ENCODE assay signal across 8 cellular contexts in the genomic region with DNA sequence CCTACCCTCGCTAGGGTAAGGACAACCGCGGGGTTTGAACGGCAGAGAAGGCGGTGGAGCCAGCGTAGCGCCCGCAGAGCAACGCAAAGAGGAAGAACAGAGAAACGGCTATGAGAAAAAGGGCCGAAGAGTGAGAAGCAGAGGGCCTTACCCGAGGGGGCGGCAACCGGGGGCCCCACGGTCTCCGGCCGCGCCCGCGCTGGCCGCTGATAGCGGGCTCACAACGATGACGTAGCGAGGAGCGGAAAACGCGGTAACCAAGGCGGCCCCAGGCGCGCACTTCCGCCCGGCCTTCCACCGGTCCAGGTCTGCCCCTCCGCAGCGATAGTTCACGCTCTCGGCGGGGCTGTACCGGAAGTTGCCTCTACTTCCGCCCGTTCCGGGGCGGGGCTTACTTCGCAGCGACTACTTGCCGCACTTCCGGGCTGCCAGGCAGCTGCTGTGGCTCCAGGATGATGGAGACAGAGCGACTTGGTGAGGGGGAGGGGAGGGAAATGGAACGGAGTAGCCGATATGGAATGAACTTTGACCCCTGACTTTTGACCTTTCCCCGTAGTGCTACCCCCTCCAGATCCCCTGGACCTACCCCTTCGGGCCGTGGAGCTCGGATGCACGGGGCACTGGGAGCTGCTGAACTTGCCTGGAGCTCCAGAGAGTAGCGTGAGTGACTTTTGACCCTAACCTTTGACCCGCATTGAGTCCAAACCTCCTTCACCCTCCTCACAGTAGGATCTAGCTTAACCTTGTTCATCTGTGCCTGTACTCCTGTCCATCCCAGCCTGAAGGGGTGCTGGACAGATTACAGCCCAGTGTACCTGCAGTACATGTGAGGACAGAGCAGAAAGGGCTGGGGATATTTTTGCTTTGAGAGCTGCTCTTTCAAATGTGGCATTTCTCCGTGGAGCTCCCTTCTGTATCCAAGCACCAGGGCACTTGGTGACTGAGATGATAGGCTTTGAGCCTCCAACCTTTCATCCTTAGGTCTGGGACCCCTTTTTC. TPM values are rescaled to one million over a fixed set of nuclear protein-coding genes. Genes with fewer than 3 reads are reported as not detected.
A peak's percentile ranks its signal among the peaks of the same experiment; 100 is the strongest.
DNase-seq lines count a peak whose midpoint lies in the region; TF ChIP-seq lines count a peak whose summit lies in the region.

NELFE (minus strand) TSS at position 231 of the 999 bp plus-strand sequence. CDS start 525 bp downstream, outside the sequence.
SKIC2 (plus strand) TSS at position 435 of the 999 bp plus-strand sequence; CDS start at position 453, 18 bp downstream.

- in situ Hi-C loops in HAP-1 (cut with MboI; ENCODE audit: low sequenced_read_pairs), result no loop called here

- TF ChIP-seq POLR2A in stomach (IDR thresholded peaks at IDR 0.05), result peak in 1 of 4 donors; percentile 33

- H3K27me3 ChIP-seq in HAP-1 (ENCODE audit: low read depth), result no peaks in the 10 kb centered on the region
- H3K27me3 ChIP-seq in MM.1S (replicated peaks; ENCODE audit: insufficient read depth, low read length), result no peaks in the 10 kb centered on the region
- no peaks in the 10 kb centered on the region for H3K27me3 ChIP-seq in neural cell (ENCODE audit: insufficient read depth, low read depth, low read length)
- no peaks in the 10 kb centered on the region for H3K27me3 ChIP-seq in stomach

- peak within 1 kb of the TSS; percentile 88 for H3K4me3 ChIP-seq in HAP-1
- H3K4me3 ChIP-seq in MM.1S (ENCODE audit: low read length), result peak within 1 kb of the TSS; percentile 99
- H3K4me3 ChIP-seq in neural cell (ENCODE audit: low read length), result peak within 1 kb of the TSS; percentile 98
- H3K4me3 ChIP-seq in stomach, result peak within 1 kb of the TSS; percentile 69 to 97 (median 82)

- H3K4me1 ChIP-seq in ES-I3 (ENCODE audit: insufficient read depth, low read length) (peaks cover 4% of the 10 kb centered on the region; the same call in 1 of the 2 replicates), HAP-1 (peaks cover 11% of the 10 kb centered on the region), MM.1S (ENCODE audit: low read length) (peaks cover 15% of the 10 kb centered on the region), stomach (peaks cover 19 to 36% (median 27%) of the 10 kb centered on the region in 4 donors)

- H3F3A ChIP-seq in MM.1S (ENCODE audit: insufficient read depth, low read length) (no peaks in the 10 kb centered on the region), neural cell (ENCODE audit: insufficient read depth, low read length, poor library complexity, severe bottlenecking) (no peaks in the 10 kb centered on the region)

- H3K79me2 ChIP-seq in MM.1S (ENCODE audit: low read length), result peaks cover 40% of the 10 kb centered on the region
- H3K79me2 ChIP-seq in neural cell (replicated peaks; ENCODE audit: insufficient read depth, low read length), result peaks cover 24% of the 10 kb centered on the region

- H3K27ac ChIP-seq in MM.1S (ENCODE audit: low read length) (peak within 1 kb of the TSS; percentile 36; the same call in 1 of the 2 replicates), neural cell (ENCODE audit: low read length) (peak within 1 kb of the TSS; percentile 83), stomach (peak within 1 kb of the TSS; percentile 78 to 95 (median 90))

- no peak for TF ChIP-seq RAD21 in neural cell (conservative IDR thresholded peaks at IDR 0.05)

- H3K9ac ChIP-seq in ES-I3 (ENCODE audit: low read depth, low read length) (peak within 1 kb of the TSS; percentile 75), MM.1S (ENCODE audit: low read length) (peak within 1 kb of the TSS; percentile 94), neural cell (ENCODE audit: low read length) (peak within 1 kb of the TSS; percentile 94)

- H3K9me3 ChIP-seq in ES-I3 (ENCODE audit: control insufficient read depth, insufficient read depth, low read length), result no peaks in the 10 kb centered on the region
- H3K9me3 ChIP-seq in HAP-1, result no peaks in the 10 kb centered on the region
- H3K9me3 ChIP-seq in MM.1S (replicated peaks; ENCODE audit: insufficient read depth, low read length), result no peaks in the 10 kb centered on the region
- no peaks in the 10 kb centered on the region for H3K9me3 ChIP-seq in neural cell (ENCODE audit: low read length)
- H3K9me3 ChIP-seq in stomach, result no peaks in the 10 kb centered on the region

- TF ChIP-seq CTCF in MM.1S (IDR thresholded peaks at IDR 0.05; ENCODE audit: low read length) (no peak), neural cell (IDR thresholded peaks at IDR 0.05; ENCODE audit: poor library complexity, severe bottlenecking) (no peak), stomach (IDR thresholded peaks at IDR 0.05) (no peak)

- H3K9me2 ChIP-seq in MM.1S (replicated peaks; ENCODE audit: insufficient read depth, low read length), result no peaks in the 10 kb centered on the region
- no peaks in the 10 kb centered on the region for H3K9me2 ChIP-seq in neural cell (ENCODE audit: insufficient read depth, low read length)

- peak; percentile 92 to 98 for DNase-seq in HAP-1 (ENCODE audit: low spot score in 2 of 2)
- peak; percentile 99 for DNase-seq in MM.1S
- DNase-seq in SIG-M5 (lab: John Stamatoyannopoulos, UW), result peak; percentile 64
- peak; percentile 94 for DNase-seq in activated gamma-delta T cell (lab: John Stamatoyannopoulos, UW)
- DNase-seq in fibroblast of the conjunctiva (ENCODE audit: low read depth), result peak; percentile 96
- peak; percentile 99 for DNase-seq in stomach

- intact Hi-C loops in stomach (cut with DNase I; ENCODE audit: low total_unique reads), result no loop called here

- peaks cover 19% of the 10 kb centered on the region for H3K36me3 ChIP-seq in ES-I3 (ENCODE audit: insufficient read depth, low read length)
- H3K36me3 ChIP-seq in HAP-1 (replicated peaks), result peaks cover 59% of the 10 kb centered on the region
- 0 out of 2 replicates have a peak, but pooled peaks cover 2% of the 10 kb centered on the region for H3K36me3 ChIP-seq in MM.1S (replicated peaks; ENCODE audit: insufficient read depth, low read length)
- H3K36me3 ChIP-seq in neural cell (ENCODE audit: insufficient read depth, low read length), result no peaks in the 10 kb centered on the region
- peaks cover 58 to 73% (median 72%) of the 10 kb centered on the region in 4 donors for H3K36me3 ChIP-seq in stomach

- peak; percentile 66 for TF ChIP-seq EP300 in neural cell (conservative IDR thresholded peaks at IDR 0.05; ENCODE audit: poor library complexity, severe bottlenecking)
- TF ChIP-seq EP300 in stomach (IDR thresholded peaks at IDR 0.05), result peak; percentile 44

- H4K20me1 ChIP-seq in MM.1S (ENCODE audit: insufficient read depth, low read length) (no peaks in the 10 kb centered on the region), neural cell (ENCODE audit: insufficient read depth) (no peaks in the 10 kb centered on the region)

- WGBS in stomach, 5 donors, result 0 to 2% (median 0%) methylated on average over 54 to 59 of the region's 59 CpGs

- H2AFZ ChIP-seq in MM.1S (ENCODE audit: low read length) (peak within 1 kb of the TSS; percentile 97), neural cell (ENCODE audit: low read depth, low read length) (peak within 1 kb of the TSS; percentile 70)

- H3K4me2 ChIP-seq in MM.1S (ENCODE audit: low read depth, low read length) (peak within 1 kb of the TSS; percentile 93), neural cell (ENCODE audit: low read length) (peak within 1 kb of the TSS; percentile 89)

TF ChIP-seq in neural cell, 6 proteins besides CTCF, POLR2A, EP300 and RAD21:
- TF ChIP-seq, protein P1, sequence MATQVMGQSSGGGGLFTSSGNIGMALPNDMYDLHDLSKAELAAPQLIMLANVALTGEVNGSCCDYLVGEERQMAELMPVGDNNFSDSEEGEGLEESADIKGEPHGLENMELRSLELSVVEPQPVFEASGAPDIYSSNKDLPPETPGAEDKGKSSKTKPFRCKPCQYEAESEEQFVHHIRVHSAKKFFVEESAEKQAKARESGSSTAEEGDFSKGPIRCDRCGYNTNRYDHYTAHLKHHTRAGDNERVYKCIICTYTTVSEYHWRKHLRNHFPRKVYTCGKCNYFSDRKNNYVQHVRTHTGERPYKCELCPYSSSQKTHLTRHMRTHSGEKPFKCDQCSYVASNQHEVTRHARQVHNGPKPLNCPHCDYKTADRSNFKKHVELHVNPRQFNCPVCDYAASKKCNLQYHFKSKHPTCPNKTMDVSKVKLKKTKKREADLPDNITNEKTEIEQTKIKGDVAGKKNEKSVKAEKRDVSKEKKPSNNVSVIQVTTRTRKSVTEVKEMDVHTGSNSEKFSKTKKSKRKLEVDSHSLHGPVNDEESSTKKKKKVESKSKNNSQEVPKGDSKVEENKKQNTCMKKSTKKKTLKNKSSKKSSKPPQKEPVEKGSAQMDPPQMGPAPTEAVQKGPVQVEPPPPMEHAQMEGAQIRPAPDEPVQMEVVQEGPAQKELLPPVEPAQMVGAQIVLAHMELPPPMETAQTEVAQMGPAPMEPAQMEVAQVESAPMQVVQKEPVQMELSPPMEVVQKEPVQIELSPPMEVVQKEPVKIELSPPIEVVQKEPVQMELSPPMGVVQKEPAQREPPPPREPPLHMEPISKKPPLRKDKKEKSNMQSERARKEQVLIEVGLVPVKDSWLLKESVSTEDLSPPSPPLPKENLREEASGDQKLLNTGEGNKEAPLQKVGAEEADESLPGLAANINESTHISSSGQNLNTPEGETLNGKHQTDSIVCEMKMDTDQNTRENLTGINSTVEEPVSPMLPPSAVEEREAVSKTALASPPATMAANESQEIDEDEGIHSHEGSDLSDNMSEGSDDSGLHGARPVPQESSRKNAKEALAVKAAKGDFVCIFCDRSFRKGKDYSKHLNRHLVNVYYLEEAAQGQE (IDR thresholded peaks at IDR 0.05; ENCODE audit: borderline replicate concordance), result no peak
- peak; percentile 88 for TF ChIP-seq MXI1 (conservative IDR thresholded peaks at IDR 0.05; ENCODE audit: poor library complexity, severe bottlenecking)
- TF ChIP-seq EZH2 (IDR thresholded peaks at IDR 0.05; ENCODE audit: borderline replicate concordance, insufficient read depth, low read length, poor library complexity, severe bottlenecking), result no peak
- TF ChIP-seq TAF1 (IDR thresholded peaks at IDR 0.05; ENCODE audit: low read depth), result peak; percentile 67
- peak; percentile 56 for TF ChIP-seq SMC3 (conservative IDR thresholded peaks at IDR 0.05; ENCODE audit: poor library complexity)
- TF ChIP-seq POLR2AphosphoS5 (IDR thresholded peaks at IDR 0.05), result peak; percentile 91

RNA-seq across cellular contexts. Expression of gene NELFE, which starts in this region (rescaled TPM):
- 103 and 117 TPM in 2 replicates for polyA plus RNA-seq in neural cell
- polyA minus RNA-seq in neural cell, result 59.7 and 63.5 TPM in 2 replicates
- 100 to 1,000 TPM in 1 of 5 donors, 10 to 100 TPM in 3, 1 to 10 TPM in 1; 2.9 to 100 (median 50.1) TPM for total RNA-seq in stomach
- 10 to 100 TPM; 52.1 to 75.8 (median 53.5) TPM for polyA plus RNA-seq in stomach

RNA-seq across cellular contexts. Expression of gene SKIC2, which starts in this region (rescaled TPM):
- polyA plus RNA-seq in neural cell, result 48.2 and 51.7 TPM in 2 replicates
- 45.5 and 46.0 TPM in 2 replicates for polyA minus RNA-seq in neural cell
- total RNA-seq in stomach, result 100 to 1,000 TPM in 3 of 5 donors, 10 to 100 TPM in 2; 22.0 to 478 (median 114) TPM
- polyA plus RNA-seq in stomach, result 10 to 100 TPM; 74.3 to 88.9 (median 87.1) TPM

Comparison
In these comparisons a context has a peak if more than half of its experiments do, and no peak if none do; other contexts are left out.
1. Peak in every context shown above with its lines: DNase-seq, H3K4me3 ChIP-seq and H3K27ac ChIP-seq.
2. H3K27ac ChIP-seq: peak in every context shown above with its lines; median percentile 90 in stomach; 83 in neural cell; 36 in MM.1S.